ENCODE assay signal across 20 cellular contexts in the genomic region with DNA sequence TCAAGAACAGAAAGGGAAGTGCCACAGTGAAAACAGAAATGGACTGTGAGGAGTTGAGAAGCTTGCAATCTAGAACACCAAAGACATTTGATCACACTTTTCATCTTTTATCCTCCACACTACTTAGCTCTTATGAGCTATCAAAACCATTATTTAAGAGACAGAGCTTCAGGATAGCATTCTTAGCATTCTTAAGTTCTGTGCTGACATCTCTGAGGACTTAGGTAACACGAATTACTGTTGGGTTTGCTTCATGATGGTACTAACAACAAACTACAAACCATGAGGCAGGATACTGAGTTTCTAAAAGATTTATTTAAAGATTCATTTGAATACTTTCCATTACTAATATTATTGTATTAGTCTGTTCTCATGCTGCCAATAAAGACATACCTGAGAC.
DNase-seq lines count a peak whose midpoint lies in the region; ATAC-seq and TF ChIP-seq lines count a peak whose summit lies in the region.
"Had no signal": no experiment of that assay in that cellular context is flagged by ENCODE, and none has a peak within 500 bp of the region (broad histone marks: within the 10 kb centered on the region; RNA-seq: fewer than 3 reads in every experiment).

No MANE protein-coding gene starts in this region.

- H4K8ac ChIP-seq in IMR-90 (ENCODE audit: low read depth in 2 of 2, low read length in 2 of 2): no peak overlapping the region
- no peak overlapping the region for H4K8ac ChIP-seq in neuronal stem cell (ENCODE audit: low read depth, low read length)

- H3K18ac ChIP-seq in IMR-90 (ENCODE audit: low read depth, low read length) (no peak overlapping the region), neuronal stem cell (ENCODE audit: low read length) (no peak overlapping the region)

- no peak for TF ChIP-seq POLR2A in IMR-90 (IDR thresholded peaks at IDR 0.05; ENCODE audit: low read depth, low read length)

- H3K9me3 ChIP-seq in IMR-90 (ENCODE audit: control insufficient read depth, insufficient read depth, low read length): no peaks in the 10 kb centered on the region
- H3K9me3 ChIP-seq in neuronal stem cell (replicated peaks in 1 of 2; ENCODE audit: control insufficient read depth in 2 of 2, insufficient read depth in 1 of 2, low read depth in 1 of 2, low read length in 2 of 2): no peaks in the 10 kb centered on the region
- H3K9me3 ChIP-seq: A549, HAP-1 had no signal

- H3K56ac ChIP-seq in IMR-90 (ENCODE audit: extremely low read depth, insufficient read depth, low read length): no peak overlapping the region

- TF ChIP-seq RAD21 in IMR-90 (IDR thresholded peaks at IDR 0.05; ENCODE audit: low read length): no peak

- H3K9ac ChIP-seq in IMR-90 (ENCODE audit: low read depth, low read length) (no peak overlapping the region), neuronal stem cell (ENCODE audit: low read depth, low read length, poor library complexity) (no peak overlapping the region)

- H3K4ac ChIP-seq in IMR-90 (ENCODE audit: low read depth, low read length) (no peak overlapping the region), neuronal stem cell (ENCODE audit: low read length) (no peak overlapping the region)

- H2BK15ac ChIP-seq in IMR-90 (ENCODE audit: low read depth, low read length): no peak overlapping the region
- H2BK15ac ChIP-seq in neuronal stem cell (ENCODE audit: low read length): no peak overlapping the region

- H2BK5ac ChIP-seq in IMR-90 (ENCODE audit: low read depth, low read length, poor library complexity, severe bottlenecking): no peak overlapping the region
- no peak overlapping the region for H2BK5ac ChIP-seq in neuronal stem cell (ENCODE audit: low read length)

- no peak overlapping the region for H2BK20ac ChIP-seq in IMR-90 (ENCODE audit: low read depth, low read length)

- H3K14ac ChIP-seq in IMR-90 (replicated peaks; ENCODE audit: low read depth, low read length) (no peak overlapping the region), neuronal stem cell (ENCODE audit: low read length) (no peak overlapping the region)

- in situ Hi-C loops in IMR-90 (cut with MboI; ENCODE audit: low sequenced_read_pairs): no loop called here

- no peaks in the 10 kb centered on the region for H4K20me1 ChIP-seq in IMR-90 (ENCODE audit: insufficient read depth, low read length)

- H3K79me1 ChIP-seq in IMR-90 (ENCODE audit: low read depth in 1 of 2, low read length in 2 of 2): peaks cover 0 to 5% of the 10 kb centered on the region in 2 experiments; a peak in 1 of 4 replicates
- H3K79me1 ChIP-seq in neuronal stem cell (ENCODE audit: low read depth, low read length): no peaks in the 10 kb centered on the region

- H2AK5ac ChIP-seq in IMR-90 (ENCODE audit: low read depth, low read length) (no peak overlapping the region), neuronal stem cell (ENCODE audit: low read depth, low read length) (no peak overlapping the region)

- H3K4me2 ChIP-seq in IMR-90 (ENCODE audit: low read depth, low read length) (no peak overlapping the region), neuronal stem cell (ENCODE audit: insufficient read depth, low read length, poor library complexity, severe bottlenecking) (no peak overlapping the region)
- H3K4me2 ChIP-seq: A549 had no signal

- no peak for TF ChIP-seq CTCF in IMR-90 (conservative IDR thresholded peaks at IDR 0.05; ENCODE audit: low read depth, low read length)
- TF ChIP-seq CTCF in fibroblast of the aortic adventitia (IDR thresholded peaks at IDR 0.05; ENCODE audit: insufficient read depth, low read length): no peak
- no peak for TF ChIP-seq CTCF in GM10248 (IDR thresholded peaks at IDR 0.05; ENCODE audit: control extremely low read depth, extremely low read depth, low read depth, missing control alignments)

- no peak overlapping the region for H2AFZ ChIP-seq in IMR-90 (replicated peaks; ENCODE audit: low read length, poor library complexity)
- no peak overlapping the region for H2AFZ ChIP-seq in neuronal stem cell (ENCODE audit: low read length)

- CTCF ChIA-PET in IMR-90 (lab: Yijun Ruan, JAX): no interaction called here
- CTCF ChIA-PET in GM10248 (lab: Yijun Ruan, JAX): interaction anchor here (1.2 kb wide), 1 partner anchor 39 kb away, joined by 3 read pairs; no protein-coding TSS in a partner anchor

- dilution Hi-C loops in IMR-90 (cut with HindIII; ENCODE audit: low sequenced_read_pairs, unreplicated experiment): no loop called here

- no peak overlapping the region for H3K4me3 ChIP-seq in IMR-90 (ENCODE audit: insufficient read depth, low read depth, low read length)
- no peak overlapping the region for H3K4me3 ChIP-seq in fibroblast of the aortic adventitia (ENCODE audit: low read depth, low read length)
- no peak overlapping the region for H3K4me3 ChIP-seq in neuronal stem cell (ENCODE audit: low read length in 2 of 2)
- H3K4me3 ChIP-seq: A549, HAP-1 had no signal

- ATAC-seq in IMR-90 (ENCODE audit: low read depth): peak; percentile 45
- no peak for ATAC-seq in HG03159 (IDR thresholded peaks at IDR 0.05; ENCODE audit: unreplicated experiment)
- ATAC-seq: A549 had no signal

- BruUV-seq in IMR-90 (replicated peaks; lab: Mats Ljungman, UMichigan): no TSS peak

- H3K4me1 ChIP-seq in IMR-90 (ENCODE audit: control insufficient read depth, insufficient read depth, low read length): peaks cover 6% of the 10 kb centered on the region; the same call in 1 of the 2 replicates
- H3K4me1 ChIP-seq in neuronal stem cell (ENCODE audit: control insufficient read depth in 2 of 2, insufficient read depth in 1 of 2, low read depth in 1 of 2, low read length in 2 of 2): peaks cover 0 to 3% of the 10 kb centered on the region in 2 donors
- H3K4me1 ChIP-seq: A549 had no signal

- H4K91ac ChIP-seq in IMR-90 (ENCODE audit: insufficient read depth, low read depth, low read length) (no peak overlapping the region), neuronal stem cell (ENCODE audit: low read depth, low read length, poor library complexity) (no peak overlapping the region)

- H3K36me3 ChIP-seq in IMR-90 (ENCODE audit: control insufficient read depth, insufficient read depth, low read length) (no peaks in the 10 kb centered on the region), neuronal stem cell (replicated peaks in 1 of 2; ENCODE audit: control insufficient read depth in 2 of 2, insufficient read depth in 2 of 2, low read length in 2 of 2) (no peaks in the 10 kb centered on the region)
- H3K36me3 ChIP-seq: HAP-1 had no signal

- H3K27me3 ChIP-seq in IMR-90 (ENCODE audit: control insufficient read depth, insufficient read depth, low read length) (no peaks in the 10 kb centered on the region), neuronal stem cell (ENCODE audit: control insufficient read depth in 3 of 3, insufficient read depth in 3 of 3, low read depth in 1 of 3, low read length in 3 of 3) (no peaks in the 10 kb centered on the region)

- H2AK9ac ChIP-seq in IMR-90 (replicated peaks; ENCODE audit: low read depth, low read length, poor library complexity): no peak overlapping the region

- no CpG with 5 or more reads among the region's 1 CpG for WGBS in IMR-90 (ENCODE audit: extremely low coverage in 2 of 2, insufficient read length in 1 of 2), 2 experiments
- no CpG with 5 or more reads among the region's 1 CpG for WGBS in neuronal stem cell (ENCODE audit: extremely low coverage in 2 of 2, insufficient read length in 2 of 2, insufficient replicate concordance in 1 of 2), 2 donors

- H3K23ac ChIP-seq in IMR-90 (ENCODE audit: low read depth, low read length) (no peak overlapping the region), neuronal stem cell (ENCODE audit: low read depth, low read length, poor library complexity) (no peak overlapping the region)

- DNase-seq in EH (ENCODE audit: low read depth) (peak; percentile 24), IMR-90 (peak; percentile 42), fibroblast of the aortic adventitia (ENCODE audit: low read depth) (peak; percentile 12), GM10248 (ENCODE audit: extremely low spot score) (no peak), neuronal stem cell (ENCODE audit: low spot score) (no peak), NCI-H146 treated with DMSO at 0.1 percent for 48 hours (lab: John Stamatoyannopoulos, UW; ENCODE audit: unreplicated experiment) (no peak)
- DNase-seq: 8988T; ACHN; C1 segment of cervical spinal cord; Calu3; CD4-positive, alpha-beta memory T cell; COR-L47; DMS53; DMS79 treated with DMSO at 0.1 percent for 48 hours; GDM1; GOT3; HFFc6 had no signal

- POLR2A ChIA-PET in IMR-90 (lab: Charles Lee; ENCODE audit: unreplicated experiment): interaction anchor here (0.7 kb wide), 1 partner anchor 1548 kb away, joined by 3 read pairs; no protein-coding TSS in a partner anchor
- POLR2A ChIA-PET in GM10248 (lab: Yijun Ruan, JAX): no interaction called here

- no peak overlapping the region for H2BK120ac ChIP-seq in IMR-90 (ENCODE audit: low read depth, low read length)
- no peak overlapping the region for H2BK120ac ChIP-seq in neuronal stem cell (ENCODE audit: low read depth, low read length)

- no peak overlapping the region for H3K27ac ChIP-seq in IMR-90 (ENCODE audit: insufficient read depth, low read length)
- no peak overlapping the region for H3K27ac ChIP-seq in neuronal stem cell (replicated peaks; ENCODE audit: low read length)
- H3K27ac ChIP-seq: A549 had no signal

- no peaks in the 10 kb centered on the region for H3K9me1 ChIP-seq in IMR-90 (ENCODE audit: insufficient read depth, low read length)

- intact Hi-C loops in IMR-90 (cut with micrococcal nuclease): no loop called here

- no peak overlapping the region for H2BK12ac ChIP-seq in neuronal stem cell (ENCODE audit: low read length)

- H4K5ac ChIP-seq in IMR-90 (ENCODE audit: low read depth, low read length): no peak overlapping the region

TF ChIP-seq in IMR-90, 13 proteins besides CTCF, POLR2A, EP300 and RAD21 (continues in another document):
- TF ChIP-seq ELK1 (IDR thresholded peaks at IDR 0.05; ENCODE audit: borderline replicate concordance, low read depth, low read length) (no peak), CEBPB (IDR thresholded peaks at IDR 0.05; ENCODE audit: low read depth, low read length) (no peak), BHLHE40 (IDR thresholded peaks at IDR 0.05; ENCODE audit: low read depth, low read length) (no peak), RCOR1 (IDR thresholded peaks at IDR 0.05; ENCODE audit: insufficient replicate concordance, low read length) (no peak), SMC3 (IDR thresholded peaks at IDR 0.05; ENCODE audit: low read depth, low read length) (no peak), MAZ (IDR thresholded peaks at IDR 0.05; ENCODE audit: borderline replicate concordance, low read depth, low read length) (no peak), FOS (IDR thresholded peaks at IDR 0.05; ENCODE audit: low read depth, low read length) (no peak)

Comparison
In these comparisons a context has a peak if more than half of its experiments do, and no peak if none do; other contexts are left out.
1. DNase-seq: peak in EH (single experiment), IMR-90 (single experiment) and fibroblast of the aortic adventitia (single experiment); none in GM10248 (single experiment), neuronal stem cell (single experiment) and NCI-H146 treated with DMSO at 0.1 percent for 48 hours (single experiment).